ENCODE assay signal across 9 cellular contexts in genomic region chr11:130894322-130895025, GRCh38. TPM values are rescaled to one million over a fixed set of nuclear protein-coding genes. Genes with fewer than 3 reads are reported as not detected.
DNase-seq lines count a peak whose midpoint lies in the region; ATAC-seq and TF ChIP-seq lines count a peak whose summit lies in the region.
"Had no signal": no experiment of that assay in that cellular context is flagged by ENCODE, and none has a peak within 500 bp of the region (broad histone marks: within the 10 kb centered on the region; RNA-seq: fewer than 3 reads in every experiment).

No MANE protein-coding gene starts in this region.

- no peak overlapping the region for H3K9ac ChIP-seq in neural progenitor cell

- H3K9me3 Mint-ChIP-seq in neural progenitor cell: no peaks in the 10 kb centered on the region
- H3K9me3 Mint-ChIP-seq: activated naive CD4-positive, alpha-beta T cell treated with anti-CD3 and anti-CD28 coated beads, Interleukin-2, amount 50 U/mL, for 24 hours had no signal

- no peak overlapping the region for H3K4me3 ChIP-seq in Jurkat, Clone E6-1 (ENCODE audit: low read length)
- H3K4me3 ChIP-seq in Peyer's patch (no peak overlapping the region), fibroblast of the aortic adventitia (ENCODE audit: low read depth, low read length) (no peak overlapping the region), neural progenitor cell (no peak overlapping the region), tibial artery (no peak overlapping the region)

- peaks cover 19% of the 10 kb centered on the region for H3F3A ChIP-seq in neural progenitor cell (ENCODE audit: low read depth)

- H3K4me1 Mint-ChIP-seq in neural progenitor cell: peaks cover 27% of the 10 kb centered on the region

- TF ChIP-seq POLR2A in Peyer's patch (IDR thresholded peaks at IDR 0.05): no peak

- H3K4me3 Mint-ChIP-seq in neural progenitor cell: no peak overlapping the region
- H3K4me3 Mint-ChIP-seq: activated naive CD4-positive, alpha-beta T cell treated with anti-CD3 and anti-CD28 coated beads, Interleukin-2, amount 50 U/mL, for 24 hours had no signal

- peak; percentile 51 to 84 (median 80) for TF ChIP-seq CTCF in Peyer's patch (IDR thresholded peaks at IDR 0.05)
- TF ChIP-seq CTCF in fibroblast of the aortic adventitia (IDR thresholded peaks at IDR 0.05; ENCODE audit: insufficient read depth, low read length): peak; percentile 84
- peak; percentile 96 for TF ChIP-seq CTCF in neural progenitor cell (IDR thresholded peaks at IDR 0.05)
- peak; percentile 90 to 94 for TF ChIP-seq CTCF in tibial artery (IDR thresholded peaks at IDR 0.05)

- H3K27ac ChIP-seq in Peyer's patch (no peak overlapping the region), neural progenitor cell (no peak overlapping the region), tibial artery (peak overlapping the region; percentile 82 to 86)

- no peak overlapping the region for H3K4me2 ChIP-seq in neural progenitor cell

- no peaks in the 10 kb centered on the region for H3K79me2 ChIP-seq in neural progenitor cell (ENCODE audit: low read depth)

- H3K27me3 ChIP-seq in Peyer's patch: no peaks in the 10 kb centered on the region
- no peaks in the 10 kb centered on the region for H3K27me3 ChIP-seq in neural progenitor cell
- H3K27me3 ChIP-seq in tibial artery: no peaks in the 10 kb centered on the region

- peak; percentile 98 for ATAC-seq in GM21515 (IDR thresholded peaks at IDR 0.05; ENCODE audit: unreplicated experiment)

- no peak overlapping the region for H2AFZ ChIP-seq in neural progenitor cell (replicated peaks)

- intact Hi-C loops in tibial artery (cut with DNase I; ENCODE audit: low total_unique reads): loop anchor here (2.0 to 10.0 kb wide), 3 partner anchors 32 to 580 kb away; partner anchors contain the start of gene ZBTB44

- peaks cover 6% of the 10 kb centered on the region for H4K20me1 ChIP-seq in neural progenitor cell (ENCODE audit: low read depth)

- peak; percentile 12 for DNase-seq in DMS114 treated with DMSO at 0.1 percent for 48 hours (lab: John Stamatoyannopoulos, UW; ENCODE audit: unreplicated experiment)
- DNase-seq in Jurkat, Clone E6-1 (ENCODE audit: low read depth, low spot score): peak; percentile 55
- DNase-seq in Peyer's patch: peak; percentile 57 to 87 (median 70)
- peak; percentile 18 for DNase-seq in activated T-helper 1 cell treated with Interleukin-2 at 50 U/mL for 16 hours (ENCODE audit: low read depth)
- peak; percentile 72 for DNase-seq in fibroblast of the aortic adventitia (ENCODE audit: low read depth)
- peak; percentile 84 for DNase-seq in neural progenitor cell (ENCODE audit: low spot score)
- DNase-seq in tibial artery: peak; percentile 74 to 86

- no peaks in the 10 kb centered on the region for H3K27me3 Mint-ChIP-seq in neural progenitor cell (ENCODE audit: insufficient read depth, low read depth)
- H3K27me3 Mint-ChIP-seq: activated naive CD4-positive, alpha-beta T cell treated with anti-CD3 and anti-CD28 coated beads, Interleukin-2, amount 50 U/mL, for 24 hours had no signal

- peaks cover 8% of the 10 kb centered on the region for H3K36me3 Mint-ChIP-seq in neural progenitor cell

- H3K27ac Mint-ChIP-seq in neural progenitor cell: no peak overlapping the region
- H3K27ac Mint-ChIP-seq: activated naive CD4-positive, alpha-beta T cell treated with anti-CD3 and anti-CD28 coated beads, Interleukin-2, amount 50 U/mL, for 24 hours had no signal

- H3K36me3 ChIP-seq in Peyer's patch: peaks cover 0 to 78% (median 0%) of the 10 kb centered on the region in 3 donors
- no peaks in the 10 kb centered on the region for H3K36me3 ChIP-seq in neural progenitor cell
- H3K36me3 ChIP-seq in tibial artery: peaks cover 16 to 39% (median 34%) of the 10 kb centered on the region in 3 donors

- no peaks in the 10 kb centered on the region for H3K9me3 ChIP-seq in Peyer's patch
- no peaks in the 10 kb centered on the region for H3K9me3 ChIP-seq in neural progenitor cell (ENCODE audit: low read depth)
- no peaks in the 10 kb centered on the region for H3K9me3 ChIP-seq in tibial artery

- H3K4me1 ChIP-seq in Peyer's patch (peaks cover 0 to 3% (median 0%) of the 10 kb centered on the region in 4 donors), neural progenitor cell (peaks cover 22% of the 10 kb centered on the region), tibial artery (peaks cover 3 to 80% (median 48%) of the 10 kb centered on the region in 4 donors)

RNA-seq across cellular contexts. Expression of gene SNX19, which starts 21.8 kb away (rescaled TPM):
- 25.6 TPM for polyA plus RNA-seq in Jurkat, Clone E6-1 (2012; ENCODE audit: insufficient read depth, insufficient read length)
- 100 to 1,000 TPM; 119 to 164 (median 145) TPM for total RNA-seq in Peyer's patch
- 122 and 133 TPM in 2 replicates for total RNA-seq in fibroblast of the aortic adventitia (ENCODE audit: low replicate concordance)
- 32.8 and 33.4 TPM in 2 replicates for total RNA-seq in neural progenitor cell (ENCODE audit: low replicate concordance)

Comparison
In these comparisons a context has a peak if more than half of its experiments do, and no peak if none do; other contexts are left out.
1. DNase-seq: peak in every context shown above with its lines; median percentile 84 in neural progenitor cell; 80 in tibial artery; 72 in fibroblast of the aortic adventitia; 70 in Peyer's patch; 55 in Jurkat, Clone E6-1; 18 in activated T-helper 1 cell treated with Interleukin-2 at 50 U/mL for 16 hours; 12 in DMS114 treated with DMSO at 0.1 percent for 48 hours.
2. H3K27ac ChIP-seq: peak in tibial artery (2 of 2); none in Peyer's patch (0 of 4) and neural progenitor cell (single experiment).
3. Peak in every context shown above with its lines, with median percentiles within 50 percentile points of each other: CTCF ChIP-seq.